In genomic region chr6:114007451-114007953, GRCh38 we compare ENCODE assay signal across 12 cellular contexts. TPM values are rescaled to one million over a fixed set of nuclear protein-coding genes. Genes with fewer than 3 reads are reported as not detected.
A peak's percentile ranks its signal among the peaks of the same experiment; 100 is the strongest.
DNase-seq lines count a peak whose midpoint lies in the region; ATAC-seq and TF ChIP-seq lines count a peak whose summit lies in the region.
"Had no signal": no experiment of that assay in that cellular context is flagged by ENCODE, and none has a peak within 500 bp of the region (broad histone marks: within the 10 kb centered on the region; RNA-seq: fewer than 3 reads in every experiment).

No MANE protein-coding gene starts in this region.

- no peak for TF ChIP-seq CTCF in hepatocyte (IDR thresholded peaks at IDR 0.05; ENCODE audit: poor library complexity)

- H3K4me2 ChIP-seq in hepatocyte: peak overlapping the region; percentile 71

- ATAC-seq in GM18858 (IDR thresholded peaks at IDR 0.05; ENCODE audit: unreplicated experiment) (peak; percentile 90), HG02798 (IDR thresholded peaks at IDR 0.05; ENCODE audit: poor library complexity, unreplicated experiment) (peak; percentile 83), HG02759 (IDR thresholded peaks at IDR 0.05; ENCODE audit: unreplicated experiment) (no peak), HG03139 (IDR thresholded peaks at IDR 0.05; ENCODE audit: unreplicated experiment) (no peak)

- H3K4me3 ChIP-seq in hepatocyte: no peak overlapping the region
- H3K4me3 ChIP-seq: right atrium auricular region had no signal

- no peak overlapping the region for H2AFZ ChIP-seq in hepatocyte

- peaks cover 24% of the 10 kb centered on the region for H3K4me1 ChIP-seq in hepatocyte (ENCODE audit: insufficient read depth)
- H3K4me1 ChIP-seq: right atrium auricular region had no signal

- H4K20me1 ChIP-seq in hepatocyte (ENCODE audit: insufficient read depth, poor library complexity, severe bottlenecking): no peaks in the 10 kb centered on the region

- H3K27me3 ChIP-seq in hepatocyte: no peaks in the 10 kb centered on the region
- H3K27me3 ChIP-seq: dorsolateral prefrontal cortex, right atrium auricular region had no signal

- WGBS in hepatocyte (ENCODE audit: low lambda C conversion rate, missing lambda C conversion rate): 52% methylated on average over 2 of the region's 2 CpGs

- peak overlapping the region; percentile 97 for H3K27ac ChIP-seq in hepatocyte
- H3K27ac ChIP-seq: right atrium auricular region had no signal

- H3K79me2 ChIP-seq in hepatocyte: peaks cover 26% of the 10 kb centered on the region

- H3K9me2 ChIP-seq in hepatocyte (replicated peaks; ENCODE audit: insufficient read depth): no peaks in the 10 kb centered on the region

- no peaks in the 10 kb centered on the region for H3K9me3 ChIP-seq in hepatocyte (ENCODE audit: low read depth)

- peak; percentile 89 for DNase-seq in RPMI7951 (ENCODE audit: low read depth)
- no peak for DNase-seq in hepatocyte (ENCODE audit: low spot score)
- DNase-seq in NCI-H1417 treated with DMSO at 0.1 percent for 48 hours (lab: John Stamatoyannopoulos, UW): no peak
- DNase-seq in inferior parietal cortex (ENCODE audit: extremely low spot score): no peak
- DNase-seq: GDM1, NCI-H446 had no signal

- no peaks in the 10 kb centered on the region for H3K36me3 ChIP-seq in hepatocyte (replicated peaks; ENCODE audit: insufficient read depth, low read depth)
- H3K36me3 ChIP-seq: right atrium auricular region had no signal

RNA-seq across cellular contexts. Expression of gene HDAC2, which starts 36.6 kb away (rescaled TPM):
- total RNA-seq in RPMI7951 (2014; rRNA removed; shearing (Covaris generic)): 69.3 and 88.2 TPM in 2 replicates
- 139 and 148 TPM in 2 replicates for total RNA-seq in hepatocyte
- 147 and 173 TPM in 2 replicates for polyA plus RNA-seq in hepatocyte

Comparison
In these comparisons a context has a peak if more than half of its experiments do, and no peak if none do; other contexts are left out.
1. ATAC-seq: peak in GM18858 (single experiment) and HG02798 (single experiment); none in HG02759 (single experiment) and HG03139 (single experiment).